In the genomic region with DNA sequence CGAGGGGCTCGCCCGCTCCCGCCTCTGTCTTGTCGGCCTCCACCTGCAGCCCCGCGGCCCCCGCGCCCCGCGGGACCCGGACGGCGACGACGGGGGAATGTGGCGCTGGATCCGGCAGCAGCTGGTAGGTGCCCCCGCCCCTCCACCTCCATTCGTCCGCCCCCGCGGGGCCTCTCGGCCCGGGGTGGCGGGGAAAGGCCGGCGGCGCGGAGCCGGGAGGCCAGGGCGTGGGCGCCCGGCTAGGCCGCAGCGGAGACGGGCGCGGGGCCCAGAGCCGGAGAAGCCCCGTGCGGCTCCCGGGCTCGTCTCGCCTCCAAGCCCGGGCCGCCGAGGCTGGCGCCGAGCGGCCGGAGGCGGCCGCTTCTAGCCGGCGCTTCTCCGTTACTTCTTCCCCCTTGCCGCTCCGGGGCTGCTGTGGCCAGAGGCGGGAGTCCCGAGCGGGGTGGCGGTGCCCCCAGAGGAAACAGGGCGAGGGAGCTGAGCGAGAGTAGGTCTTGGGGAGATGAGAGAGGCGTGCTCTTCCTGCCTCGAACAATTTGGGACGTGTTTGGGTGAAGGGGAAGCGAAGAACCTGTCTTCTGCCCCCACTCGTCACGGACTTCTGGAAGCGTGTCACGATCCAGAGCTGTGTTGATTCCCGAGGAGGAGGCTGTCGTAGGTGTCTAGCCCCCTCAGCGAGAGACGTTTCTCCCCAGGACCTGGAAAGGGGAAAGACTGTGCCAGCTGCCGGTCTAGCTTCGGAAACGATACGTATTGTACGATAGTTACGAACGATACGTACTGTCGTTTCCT, we compare ENCODE assay signal across 1 cellular context.
TF ChIP-seq lines count a peak whose summit lies in the region.

No MANE protein-coding gene starts in this region.

TF ChIP-seq in K562, 482 proteins besides CTCF, POLR2A, EP300 and RAD21 (continued from another document and continues in another):
- TF ChIP-seq SETDB1 (IDR thresholded peaks at IDR 0.05; ENCODE audit: low read length) (no peak), ZNF253 (CRISPR knock-in tag; conservative IDR thresholded peaks at IDR 0.05) (no peak), ZNF551 (CRISPR knock-in tag; IDR thresholded peaks at IDR 0.05) (no peak), LARP7 (IDR thresholded peaks at IDR 0.05) (no peak), PML (IDR thresholded peaks at IDR 0.05; ENCODE audit: low read length) (no peak), PRPF4 (IDR thresholded peaks at IDR 0.05; ENCODE audit: insufficient read depth, low read depth, low read length, poor library complexity, severe bottlenecking) (no peak), OTX1 (CRISPR knock-in tag; IDR thresholded peaks at IDR 0.05) (no peak), NFYB (IDR thresholded peaks at IDR 0.05; ENCODE audit: extremely low read depth, insufficient read length) (no peak), ARHGAP35 (IDR thresholded peaks at IDR 0.05; ENCODE audit: partially characterized antibody) (no peak), NELFE (IDR thresholded peaks at IDR 0.05; ENCODE audit: insufficient read depth, insufficient read length) (no peak), THRAP3 (IDR thresholded peaks at IDR 0.05; ENCODE audit: borderline replicate concordance) (no peak), POLR2AphosphoS2 (IDR thresholded peaks at IDR 0.05; ENCODE audit: low read length) (no peak), NFE2L1 (tag; IDR thresholded peaks at IDR 0.05; ENCODE audit: borderline replicate concordance, low read depth) (no peak)
- TF ChIP-seq, protein P1, sequence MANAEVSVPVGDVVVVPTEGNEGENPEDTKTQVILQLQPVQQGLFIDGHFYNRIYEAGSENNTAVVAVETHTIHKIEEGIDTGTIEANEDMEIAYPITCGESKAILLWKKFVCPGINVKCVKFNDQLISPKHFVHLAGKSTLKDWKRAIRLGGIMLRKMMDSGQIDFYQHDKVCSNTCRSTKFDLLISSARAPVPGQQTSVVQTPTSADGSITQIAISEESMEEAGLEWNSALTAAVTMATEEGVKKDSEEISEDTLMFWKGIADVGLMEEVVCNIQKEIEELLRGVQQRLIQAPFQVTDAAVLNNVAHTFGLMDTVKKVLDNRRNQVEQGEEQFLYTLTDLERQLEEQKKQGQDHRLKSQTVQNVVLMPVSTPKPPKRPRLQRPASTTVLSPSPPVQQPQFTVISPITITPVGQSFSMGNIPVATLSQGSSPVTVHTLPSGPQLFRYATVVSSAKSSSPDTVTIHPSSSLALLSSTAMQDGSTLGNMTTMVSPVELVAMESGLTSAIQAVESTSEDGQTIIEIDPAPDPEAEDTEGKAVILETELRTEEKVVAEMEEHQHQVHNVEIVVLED (CRISPR knock-in tag; IDR thresholded peaks at IDR 0.05), result no peak
- TF ChIP-seq, protein P2, sequence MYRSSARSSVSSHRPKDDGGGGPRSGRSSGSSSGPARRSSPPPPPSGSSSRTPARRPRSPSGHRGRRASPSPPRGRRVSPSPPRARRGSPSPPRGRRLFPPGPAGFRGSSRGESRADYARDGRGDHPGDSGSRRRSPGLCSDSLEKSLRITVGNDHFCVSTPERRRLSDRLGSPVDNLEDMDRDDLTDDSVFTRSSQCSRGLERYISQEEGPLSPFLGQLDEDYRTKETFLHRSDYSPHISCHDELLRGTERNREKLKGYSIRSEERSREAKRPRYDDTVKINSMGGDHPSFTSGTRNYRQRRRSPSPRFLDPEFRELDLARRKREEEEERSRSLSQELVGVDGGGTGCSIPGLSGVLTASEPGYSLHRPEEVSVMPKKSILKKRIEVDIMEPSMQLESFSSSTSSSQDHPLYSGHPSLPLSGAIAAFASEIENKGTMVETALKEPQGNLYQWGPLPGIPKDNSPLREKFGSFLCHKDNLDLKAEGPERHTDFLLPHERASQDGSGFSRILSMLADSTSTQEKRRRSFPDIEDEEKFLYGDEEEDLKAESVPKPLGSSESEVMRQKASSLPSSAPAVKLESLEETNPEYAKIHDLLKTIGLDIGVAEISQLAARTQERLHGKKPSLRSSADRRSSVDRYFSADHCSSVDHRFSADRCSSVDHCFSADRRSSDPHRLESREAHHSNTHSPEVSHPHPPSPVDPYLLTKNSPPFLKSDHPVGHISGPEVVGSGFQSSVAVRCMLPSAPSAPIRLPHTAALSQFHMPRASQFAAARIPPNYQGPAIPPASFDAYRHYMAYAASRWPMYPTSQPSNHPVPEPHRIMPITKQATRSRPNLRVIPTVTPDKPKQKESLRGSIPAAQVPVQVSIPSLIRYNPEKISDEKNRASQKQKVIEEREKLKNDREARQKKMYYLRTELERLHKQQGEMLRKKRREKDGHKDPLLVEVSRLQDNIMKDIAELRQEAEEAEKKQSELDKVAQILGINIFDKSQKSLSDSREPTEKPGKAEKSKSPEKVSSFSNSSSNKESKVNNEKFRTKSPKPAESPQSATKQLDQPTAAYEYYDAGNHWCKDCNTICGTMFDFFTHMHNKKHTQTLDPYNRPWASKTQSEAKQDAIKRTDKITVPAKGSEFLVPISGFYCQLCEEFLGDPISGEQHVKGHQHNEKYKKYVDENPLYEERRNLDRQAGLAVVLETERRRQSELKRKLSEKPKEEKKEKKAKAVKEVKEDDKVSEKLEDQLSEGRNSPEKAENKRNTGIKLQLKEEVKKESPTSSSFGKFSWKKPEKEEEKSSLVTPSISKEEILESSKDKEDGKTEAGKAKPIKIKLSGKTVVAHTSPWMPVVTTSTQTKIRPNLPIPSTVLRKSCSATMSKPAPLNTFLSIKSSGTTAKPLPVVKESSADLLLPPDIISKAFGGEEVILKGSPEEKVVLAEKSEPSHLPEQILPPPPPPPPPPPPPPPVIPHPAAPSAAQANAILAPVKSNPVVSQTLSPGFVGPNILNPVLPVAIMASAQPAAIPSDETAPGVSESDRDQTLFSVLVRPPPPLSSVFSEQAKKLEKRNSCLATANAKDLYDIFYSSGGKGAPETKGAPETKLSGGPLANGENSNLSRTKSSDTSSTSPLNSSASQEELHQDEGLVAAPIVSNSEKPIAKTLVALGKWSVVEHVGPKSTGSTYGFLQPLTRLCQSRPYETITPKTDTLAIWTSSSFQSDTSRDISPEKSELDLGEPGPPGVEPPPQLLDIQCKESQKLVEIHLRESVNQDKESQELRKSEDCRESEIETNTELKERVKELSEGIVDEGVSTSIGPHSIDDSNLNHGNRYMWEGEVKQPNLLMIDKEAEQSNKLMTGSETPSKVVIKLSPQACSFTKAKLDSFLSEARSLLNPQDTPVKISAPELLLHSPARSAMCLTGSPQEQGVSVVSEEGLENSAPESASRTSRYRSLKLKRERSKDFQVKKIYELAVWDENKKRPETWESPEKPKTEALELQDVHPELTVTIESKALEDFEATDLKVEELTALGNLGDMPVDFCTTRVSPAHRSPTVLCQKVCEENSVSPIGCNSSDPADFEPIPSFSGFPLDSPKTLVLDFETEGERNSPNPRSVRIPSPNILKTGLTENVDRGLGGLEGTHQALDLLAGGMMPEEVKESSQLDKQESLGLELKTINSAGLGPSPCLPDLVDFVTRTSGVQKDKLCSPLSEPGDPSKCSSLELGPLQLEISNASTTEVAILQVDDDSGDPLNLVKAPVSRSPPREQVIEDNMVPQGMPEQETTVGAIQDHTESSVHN (IDR thresholded peaks at IDR 0.05; ENCODE audit: borderline replicate concordance in 1 of 2, low read depth in 1 of 2), result no peak
- TF ChIP-seq, protein P3, sequence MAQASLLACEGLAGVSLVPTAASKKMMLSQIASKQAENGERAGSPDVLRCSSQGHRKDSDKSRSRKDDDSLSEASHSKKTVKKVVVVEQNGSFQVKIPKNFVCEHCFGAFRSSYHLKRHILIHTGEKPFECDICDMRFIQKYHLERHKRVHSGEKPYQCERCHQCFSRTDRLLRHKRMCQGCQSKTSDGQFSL (CRISPR knock-in tag; IDR thresholded peaks at IDR 0.05), result no peak
- TF ChIP-seq, protein P3 (tag; IDR thresholded peaks at IDR 0.05), result no peak; a peak in 1 of 4 replicates
- TF ChIP-seq, protein P4, sequence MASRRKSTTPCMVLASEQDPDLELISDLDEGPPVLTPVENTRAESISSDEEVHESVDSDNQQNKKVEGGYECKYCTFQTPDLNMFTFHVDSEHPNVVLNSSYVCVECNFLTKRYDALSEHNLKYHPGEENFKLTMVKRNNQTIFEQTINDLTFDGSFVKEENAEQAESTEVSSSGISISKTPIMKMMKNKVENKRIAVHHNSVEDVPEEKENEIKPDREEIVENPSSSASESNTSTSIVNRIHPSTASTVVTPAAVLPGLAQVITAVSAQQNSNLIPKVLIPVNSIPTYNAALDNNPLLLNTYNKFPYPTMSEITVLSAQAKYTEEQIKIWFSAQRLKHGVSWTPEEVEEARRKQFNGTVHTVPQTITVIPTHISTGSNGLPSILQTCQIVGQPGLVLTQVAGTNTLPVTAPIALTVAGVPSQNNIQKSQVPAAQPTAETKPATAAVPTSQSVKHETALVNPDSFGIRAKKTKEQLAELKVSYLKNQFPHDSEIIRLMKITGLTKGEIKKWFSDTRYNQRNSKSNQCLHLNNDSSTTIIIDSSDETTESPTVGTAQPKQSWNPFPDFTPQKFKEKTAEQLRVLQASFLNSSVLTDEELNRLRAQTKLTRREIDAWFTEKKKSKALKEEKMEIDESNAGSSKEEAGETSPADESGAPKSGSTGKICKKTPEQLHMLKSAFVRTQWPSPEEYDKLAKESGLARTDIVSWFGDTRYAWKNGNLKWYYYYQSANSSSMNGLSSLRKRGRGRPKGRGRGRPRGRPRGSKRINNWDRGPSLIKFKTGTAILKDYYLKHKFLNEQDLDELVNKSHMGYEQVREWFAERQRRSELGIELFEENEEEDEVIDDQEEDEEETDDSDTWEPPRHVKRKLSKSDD (conservative IDR thresholded peaks at IDR 0.05; ENCODE audit: low read length), result no peak
- TF ChIP-seq, protein P5, sequence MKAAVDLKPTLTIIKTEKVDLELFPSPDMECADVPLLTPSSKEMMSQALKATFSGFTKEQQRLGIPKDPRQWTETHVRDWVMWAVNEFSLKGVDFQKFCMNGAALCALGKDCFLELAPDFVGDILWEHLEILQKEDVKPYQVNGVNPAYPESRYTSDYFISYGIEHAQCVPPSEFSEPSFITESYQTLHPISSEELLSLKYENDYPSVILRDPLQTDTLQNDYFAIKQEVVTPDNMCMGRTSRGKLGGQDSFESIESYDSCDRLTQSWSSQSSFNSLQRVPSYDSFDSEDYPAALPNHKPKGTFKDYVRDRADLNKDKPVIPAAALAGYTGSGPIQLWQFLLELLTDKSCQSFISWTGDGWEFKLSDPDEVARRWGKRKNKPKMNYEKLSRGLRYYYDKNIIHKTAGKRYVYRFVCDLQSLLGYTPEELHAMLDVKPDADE (conservative IDR thresholded peaks at IDR 0.05; ENCODE audit: control insufficient read depth, low read depth, low read length), result peak; percentile 84; the same call in 1 of the 2 replicates
- TF ChIP-seq, protein P6, sequence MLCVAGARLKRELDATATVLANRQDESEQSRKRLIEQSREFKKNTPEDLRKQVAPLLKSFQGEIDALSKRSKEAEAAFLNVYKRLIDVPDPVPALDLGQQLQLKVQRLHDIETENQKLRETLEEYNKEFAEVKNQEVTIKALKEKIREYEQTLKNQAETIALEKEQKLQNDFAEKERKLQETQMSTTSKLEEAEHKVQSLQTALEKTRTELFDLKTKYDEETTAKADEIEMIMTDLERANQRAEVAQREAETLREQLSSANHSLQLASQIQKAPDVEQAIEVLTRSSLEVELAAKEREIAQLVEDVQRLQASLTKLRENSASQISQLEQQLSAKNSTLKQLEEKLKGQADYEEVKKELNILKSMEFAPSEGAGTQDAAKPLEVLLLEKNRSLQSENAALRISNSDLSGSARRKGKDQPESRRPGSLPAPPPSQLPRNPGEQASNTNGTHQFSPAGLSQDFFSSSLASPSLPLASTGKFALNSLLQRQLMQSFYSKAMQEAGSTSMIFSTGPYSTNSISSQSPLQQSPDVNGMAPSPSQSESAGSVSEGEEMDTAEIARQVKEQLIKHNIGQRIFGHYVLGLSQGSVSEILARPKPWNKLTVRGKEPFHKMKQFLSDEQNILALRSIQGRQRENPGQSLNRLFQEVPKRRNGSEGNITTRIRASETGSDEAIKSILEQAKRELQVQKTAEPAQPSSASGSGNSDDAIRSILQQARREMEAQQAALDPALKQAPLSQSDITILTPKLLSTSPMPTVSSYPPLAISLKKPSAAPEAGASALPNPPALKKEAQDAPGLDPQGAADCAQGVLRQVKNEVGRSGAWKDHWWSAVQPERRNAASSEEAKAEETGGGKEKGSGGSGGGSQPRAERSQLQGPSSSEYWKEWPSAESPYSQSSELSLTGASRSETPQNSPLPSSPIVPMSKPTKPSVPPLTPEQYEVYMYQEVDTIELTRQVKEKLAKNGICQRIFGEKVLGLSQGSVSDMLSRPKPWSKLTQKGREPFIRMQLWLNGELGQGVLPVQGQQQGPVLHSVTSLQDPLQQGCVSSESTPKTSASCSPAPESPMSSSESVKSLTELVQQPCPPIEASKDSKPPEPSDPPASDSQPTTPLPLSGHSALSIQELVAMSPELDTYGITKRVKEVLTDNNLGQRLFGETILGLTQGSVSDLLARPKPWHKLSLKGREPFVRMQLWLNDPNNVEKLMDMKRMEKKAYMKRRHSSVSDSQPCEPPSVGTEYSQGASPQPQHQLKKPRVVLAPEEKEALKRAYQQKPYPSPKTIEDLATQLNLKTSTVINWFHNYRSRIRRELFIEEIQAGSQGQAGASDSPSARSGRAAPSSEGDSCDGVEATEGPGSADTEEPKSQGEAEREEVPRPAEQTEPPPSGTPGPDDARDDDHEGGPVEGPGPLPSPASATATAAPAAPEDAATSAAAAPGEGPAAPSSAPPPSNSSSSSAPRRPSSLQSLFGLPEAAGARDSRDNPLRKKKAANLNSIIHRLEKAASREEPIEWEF (CRISPR knock-in tag; IDR thresholded peaks at IDR 0.05), result no peak
- TF ChIP-seq, protein P7, sequence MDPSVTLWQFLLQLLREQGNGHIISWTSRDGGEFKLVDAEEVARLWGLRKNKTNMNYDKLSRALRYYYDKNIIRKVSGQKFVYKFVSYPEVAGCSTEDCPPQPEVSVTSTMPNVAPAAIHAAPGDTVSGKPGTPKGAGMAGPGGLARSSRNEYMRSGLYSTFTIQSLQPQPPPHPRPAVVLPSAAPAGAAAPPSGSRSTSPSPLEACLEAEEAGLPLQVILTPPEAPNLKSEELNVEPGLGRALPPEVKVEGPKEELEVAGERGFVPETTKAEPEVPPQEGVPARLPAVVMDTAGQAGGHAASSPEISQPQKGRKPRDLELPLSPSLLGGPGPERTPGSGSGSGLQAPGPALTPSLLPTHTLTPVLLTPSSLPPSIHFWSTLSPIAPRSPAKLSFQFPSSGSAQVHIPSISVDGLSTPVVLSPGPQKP (CRISPR knock-in tag; IDR thresholded peaks at IDR 0.05), result no peak
- TF ChIP-seq, protein P8, sequence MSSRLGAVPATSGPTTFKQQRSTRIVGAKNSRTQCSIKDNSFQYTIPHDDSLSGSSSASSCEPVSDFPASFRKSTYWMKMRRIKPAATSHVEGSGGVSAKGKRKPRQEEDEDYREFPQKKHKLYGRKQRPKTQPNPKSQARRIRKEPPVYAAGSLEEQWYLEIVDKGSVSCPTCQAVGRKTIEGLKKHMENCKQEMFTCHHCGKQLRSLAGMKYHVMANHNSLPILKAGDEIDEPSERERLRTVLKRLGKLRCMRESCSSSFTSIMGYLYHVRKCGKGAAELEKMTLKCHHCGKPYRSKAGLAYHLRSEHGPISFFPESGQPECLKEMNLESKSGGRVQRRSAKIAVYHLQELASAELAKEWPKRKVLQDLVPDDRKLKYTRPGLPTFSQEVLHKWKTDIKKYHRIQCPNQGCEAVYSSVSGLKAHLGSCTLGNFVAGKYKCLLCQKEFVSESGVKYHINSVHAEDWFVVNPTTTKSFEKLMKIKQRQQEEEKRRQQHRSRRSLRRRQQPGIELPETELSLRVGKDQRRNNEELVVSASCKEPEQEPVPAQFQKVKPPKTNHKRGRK (tag; IDR thresholded peaks at IDR 0.05), result no peak
